20 cellular contexts compared by ENCODE assay signal in the genomic region with DNA sequence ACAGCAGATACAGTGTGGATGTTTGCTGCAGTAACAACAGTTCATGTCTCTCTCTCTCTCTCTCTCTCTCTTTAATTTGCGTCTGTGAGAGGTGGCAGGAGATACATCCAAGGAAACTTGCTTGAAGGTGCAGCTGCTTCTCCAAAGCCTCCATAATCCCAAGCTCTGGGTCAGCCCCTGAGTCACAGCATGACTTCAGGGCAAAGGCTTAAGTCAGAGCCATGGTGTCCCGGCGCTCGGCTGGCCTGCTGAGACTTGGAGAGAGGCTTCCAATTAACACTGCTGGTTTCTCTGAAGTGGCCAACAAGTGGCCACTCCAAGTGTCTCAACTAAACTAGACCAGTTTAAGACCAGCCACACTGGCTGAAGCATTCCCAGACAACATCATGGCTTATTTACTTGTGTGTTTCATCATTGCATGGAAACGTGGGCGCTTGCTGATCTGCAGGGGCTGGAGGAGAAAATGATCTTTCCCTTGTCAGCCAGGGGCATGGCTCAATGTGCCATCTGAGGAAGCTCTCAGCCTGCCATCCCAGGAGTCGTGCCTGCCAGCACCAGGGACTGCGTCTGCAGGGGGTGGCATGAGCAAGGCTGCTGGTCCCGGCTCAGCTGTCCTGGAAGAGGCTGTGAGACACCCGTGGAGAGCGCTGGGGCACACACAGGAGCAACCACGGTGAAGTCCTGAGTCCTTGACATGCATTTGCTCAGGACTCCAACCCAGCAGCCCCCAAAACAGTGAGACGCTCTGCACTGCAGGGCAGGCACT.
A peak's percentile ranks its signal among the peaks of the same experiment; 100 is the strongest.
DNase-seq lines count a peak whose midpoint lies in the region; ATAC-seq lines count a peak whose summit lies in the region.
"Had no signal": no experiment of that assay in that cellular context is flagged by ENCODE, and none has a peak within 500 bp of the region (broad histone marks: within the 10 kb centered on the region; RNA-seq: fewer than 3 reads in every experiment).

No MANE protein-coding gene starts in this region.

- ATAC-seq in stimulated activated naive CD8-positive, alpha-beta T cell treated with anti-CD3 and anti-CD28 coated beads, Interleukin-15, amount 100 ng/mL, for 72 hours = peak; percentile 14
- no peak for ATAC-seq in stimulated activated naive CD8-positive, alpha-beta T cell treated with anti-CD3 and anti-CD28 coated beads, Interleukin-15, Interleukin-2, amounts not matched to agents 100 U/mL and 50 U/mL, for 24 hours
- ATAC-seq in GM21367 (IDR thresholded peaks at IDR 0.05; ENCODE audit: unreplicated experiment) = no peak
- ATAC-seq in HG03469 (IDR thresholded peaks at IDR 0.05; ENCODE audit: unreplicated experiment) = no peak
- no peak for ATAC-seq in naive thymus-derived CD8-positive, alpha-beta T cell
- ATAC-seq: right lobe of liver had no signal

- no peak overlapping the region for H3K4me3 Mint-ChIP-seq in stimulated activated naive CD8-positive, alpha-beta T cell treated with anti-CD3 and anti-CD28 coated beads, Interleukin-15, amount 100 ng/mL, for 72 hours
- no peak overlapping the region for H3K4me3 Mint-ChIP-seq in naive thymus-derived CD8-positive, alpha-beta T cell
- H3K4me3 Mint-ChIP-seq: dendritic cell treated with granulocyte-macrophage colony-stimulating factor and Interleukin-4, amounts not matched to agents 40 ng/mL and 50 ng/mL, for 4 days; naive B cell had no signal

- no peaks in the 10 kb centered on the region for H3K27me3 Mint-ChIP-seq in stimulated activated naive CD8-positive, alpha-beta T cell treated with anti-CD3 and anti-CD28 coated beads, Interleukin-15, amount 100 ng/mL, for 72 hours
- peaks cover 0 to 1% (median 0%) of the 10 kb centered on the region in 5 donors for H3K27me3 Mint-ChIP-seq in naive thymus-derived CD8-positive, alpha-beta T cell
- H3K27me3 Mint-ChIP-seq: dendritic cell treated with granulocyte-macrophage colony-stimulating factor and Interleukin-4, amounts not matched to agents 40 ng/mL and 50 ng/mL, for 4 days; naive B cell had no signal

- H3K27ac Mint-ChIP-seq in stimulated activated naive CD8-positive, alpha-beta T cell treated with anti-CD3 and anti-CD28 coated beads, Interleukin-15, amount 100 ng/mL, for 72 hours = no peak overlapping the region
- no peak overlapping the region for H3K27ac Mint-ChIP-seq in naive thymus-derived CD8-positive, alpha-beta T cell
- H3K27ac Mint-ChIP-seq: dendritic cell treated with granulocyte-macrophage colony-stimulating factor and Interleukin-4, amounts not matched to agents 40 ng/mL and 50 ng/mL, for 4 days; naive B cell had no signal

- peak overlapping the region; percentile 3 for H3K27ac ChIP-seq in caudate nucleus (ENCODE audit: low read depth, low read length)
- H3K27ac ChIP-seq: esophagus squamous epithelium, heart right ventricle, PC-9, right lobe of liver, transverse colon had no signal

- no peaks in the 10 kb centered on the region for H3K36me3 Mint-ChIP-seq in naive thymus-derived CD8-positive, alpha-beta T cell
- H3K36me3 Mint-ChIP-seq: naive B cell had no signal

- H3K9me3 Mint-ChIP-seq in stimulated activated naive CD8-positive, alpha-beta T cell treated with anti-CD3 and anti-CD28 coated beads, Interleukin-15, amount 100 ng/mL, for 72 hours = no peaks in the 10 kb centered on the region
- no peaks in the 10 kb centered on the region for H3K9me3 Mint-ChIP-seq in naive thymus-derived CD8-positive, alpha-beta T cell
- H3K9me3 Mint-ChIP-seq: dendritic cell treated with granulocyte-macrophage colony-stimulating factor and Interleukin-4, amounts not matched to agents 40 ng/mL and 50 ng/mL, for 4 days; naive B cell had no signal

- H3K4me1 Mint-ChIP-seq in stimulated activated naive CD8-positive, alpha-beta T cell treated with anti-CD3 and anti-CD28 coated beads, Interleukin-15, amount 100 ng/mL, for 72 hours = no peaks in the 10 kb centered on the region
- H3K4me1 Mint-ChIP-seq in naive thymus-derived CD8-positive, alpha-beta T cell = no peaks in the 10 kb centered on the region
- H3K4me1 Mint-ChIP-seq: naive B cell had no signal

- POLR2A ChIA-PET in naive thymus-derived CD8-positive, alpha-beta T cell (lab: Charles Lee) = no interaction called here

- no peak for DNase-seq in stimulated activated naive CD8-positive, alpha-beta T cell treated with anti-CD3 and anti-CD28 coated beads, Interleukin-15, amount 100 ng/mL, for 72 hours
- no peak for DNase-seq in stimulated activated naive CD8-positive, alpha-beta T cell treated with anti-CD3 and anti-CD28 coated beads, Interleukin-15, Interleukin-2, amounts not matched to agents 100 U/mL and 50 U/mL, for 24 hours
- DNase-seq in caudate nucleus (lab: John Stamatoyannopoulos, UW) (peak in 12 of 61 donors; percentile 9 to 44 (median 29)), midbrain (lab: John Stamatoyannopoulos, UW) (peak; percentile 14), NCI-H526 (lab: John Stamatoyannopoulos, UW) (no peak)
- DNase-seq in naive thymus-derived CD8-positive, alpha-beta T cell = no peak
- DNase-seq: activated effector memory CD4-positive, alpha-beta T cell treated with Interleukin-2 at 50 U/mL for 16 hours; Calu3; esophagus squamous epithelium; heart right ventricle; naive B cell; NCI-H226; PC-9; right lobe of liver; stimulated activated CD8-positive, alpha-beta memory T cell treated with anti-CD3 and anti-CD28 coated beads, Interleukin-4, amount 100 ng/mL, for 48 hours; SW 1271; transverse colon had no signal
